10 cellular contexts compared by ENCODE assay signal in genomic region chr22:19962909-19963806, GRCh38. TPM values are rescaled to one million over a fixed set of nuclear protein-coding genes. Genes with fewer than 3 reads are reported as not detected.
DNase-seq lines count a peak whose midpoint lies in the region; ATAC-seq, FAIRE-seq and TF ChIP-seq lines count a peak whose summit lies in the region.
"Had no signal": no experiment of that assay in that cellular context is flagged by ENCODE, and none has a peak within 500 bp of the region (broad histone marks: within the 10 kb centered on the region; RNA-seq: fewer than 3 reads in every experiment).

No MANE protein-coding gene starts in this region.

- peak overlapping the region in 1 of 2 donors; percentile 55 for H3K9ac ChIP-seq in kidney (ENCODE audit: low read length in 2 of 2)

- H3K9me3 ChIP-seq in kidney (ENCODE audit: control insufficient read depth in 1 of 2, low read length in 2 of 2): no peaks in the 10 kb centered on the region
- no peaks in the 10 kb centered on the region for H3K9me3 ChIP-seq in tibial nerve

- peaks cover 0 to 4% of the 10 kb centered on the region in 2 donors for H3K36me3 ChIP-seq in kidney (ENCODE audit: control insufficient read depth in 1 of 2, insufficient read depth in 2 of 2, low read length in 2 of 2)
- peaks cover 0 to 60% (median 0%) of the 10 kb centered on the region in 3 donors for H3K36me3 ChIP-seq in tibial nerve

- H3K4me1 ChIP-seq in kidney (ENCODE audit: control insufficient read depth in 1 of 2, insufficient read depth in 1 of 2, low read depth in 1 of 2, low read length in 2 of 2) (peaks cover 10 to 35% of the 10 kb centered on the region in 2 donors), tibial nerve (peaks cover 0 to 55% (median 28%) of the 10 kb centered on the region in 4 donors)

- no peak for TF ChIP-seq EP300 in tibial nerve (IDR thresholded peaks at IDR 0.05)

- H3K27me3 ChIP-seq in tibial nerve: no peaks in the 10 kb centered on the region

- intact Hi-C loops in kidney (cut with DNase I): no loop called here

- ATAC-seq in HG02885 (IDR thresholded peaks at IDR 0.05; ENCODE audit: poor library complexity, unreplicated experiment): no peak

- H3K4me3 ChIP-seq in kidney (ENCODE audit: low read length in 2 of 2): peak overlapping the region in 1 of 2 donors; percentile 25
- H3K4me3 ChIP-seq in tibial nerve: no peak overlapping the region

- H3K27ac ChIP-seq in kidney (ENCODE audit: low read depth in 2 of 2, low read length in 2 of 2) (peak overlapping the region; percentile 90 to 92), tibial nerve (peak overlapping the region in 3 of 4 donors; percentile 34 to 74 (median 67))

- no peak for FAIRE-seq in kidney (lab: Jason Lieb, UNC)

- TF ChIP-seq POLR2A in tibial nerve (IDR thresholded peaks at IDR 0.05): no peak

- no peak for TF ChIP-seq CTCF in kidney (IDR thresholded peaks at IDR 0.05; ENCODE audit: borderline replicate concordance, extremely low read depth, insufficient read depth)
- no peak for TF ChIP-seq CTCF in tibial nerve (IDR thresholded peaks at IDR 0.05)

- 72 to 74% methylated on average over 29 to 30 of the region's 30 CpGs for WGBS in tibial nerve, 2 donors

- DNase-seq in activated naive CD4-positive, alpha-beta T cell treated with Interleukin-2 at 50 U/mL for 16 hours: peak; percentile 22
- no peak for DNase-seq in activated naive CD4-positive, alpha-beta T cell treated with anti-CD3 and anti-CD28 coated beads, Interleukin-2, amount 50 U/mL, for 16 hours
- DNase-seq in T1000 (lab: John Stamatoyannopoulos, UW) (peak; percentile 61), kidney (peak; percentile 94), tibial nerve (ENCODE audit: low spot score in 2 of 2) (no peak), SK-N-DZ (ENCODE audit: low spot score) (no peak), COR-L47 (lab: John Stamatoyannopoulos, UW) (no peak)
- DNase-seq: activated B cell treated with CpG ODN at 0.5 μM for 24 hours, GF-D8 had no signal

RNA-seq across cellular contexts. Expression of gene TXNRD2, which starts 21.5 kb away (rescaled TPM):
- total RNA-seq in kidney: 28.6 TPM
- 50.6 TPM for polyA plus RNA-seq in kidney (ENCODE audit: insufficient read depth, low read depth, low replicate concordance)
- total RNA-seq in tibial nerve: 10 to 100 TPM; 34.8 to 40.6 (median 37.8) TPM
- polyA plus RNA-seq in SK-N-DZ (2014; cell fraction: cytosol; rRNA removed): 25.9 and 26.6 TPM in 2 replicates
- 58.9 and 60.3 TPM in 2 replicates for polyA plus RNA-seq in SK-N-DZ (2014; cell fraction: nucleus; rRNA removed)

RNA-seq across cellular contexts. Expression of gene COMT, which starts 21.6 kb away (rescaled TPM):
- total RNA-seq in kidney (118 TPM), tibial nerve (100 to 1,000 TPM; 212 to 306 (median 240) TPM)
- polyA plus RNA-seq in kidney (ENCODE audit: insufficient read depth, low read depth, low replicate concordance): 244 TPM
- 130 TPM in 2 replicates for polyA plus RNA-seq in SK-N-DZ (2014; cell fraction: cytosol; rRNA removed)
- 79.0 and 109 TPM in 2 replicates for polyA plus RNA-seq in SK-N-DZ (2014; cell fraction: nucleus; rRNA removed)

RNA-seq across cellular contexts. Expression of gene ARVCF, which starts 53.5 kb away (rescaled TPM):
- 21.9 TPM for total RNA-seq in kidney
- 16.0 TPM for polyA plus RNA-seq in kidney (ENCODE audit: insufficient read depth, low read depth, low replicate concordance)
- total RNA-seq in tibial nerve: 10 to 100 TPM; 47.5 to 98.3 (median 80.6) TPM
- polyA plus RNA-seq in SK-N-DZ (2014; cell fraction: cytosol; rRNA removed): 77.9 and 81.0 TPM in 2 replicates
- polyA plus RNA-seq in SK-N-DZ (2014; cell fraction: nucleus; rRNA removed): 488 and 524 TPM in 2 replicates

RNA-seq across cellular contexts. Expression of gene TANGO2, which starts 57.8 kb away (rescaled TPM):
- total RNA-seq in kidney: 27.7 TPM
- 37.3 TPM for polyA plus RNA-seq in kidney (ENCODE audit: insufficient read depth, low read depth, low replicate concordance)
- total RNA-seq in tibial nerve: 10 to 100 TPM; 31.7 to 56.7 (median 39.0) TPM
- polyA plus RNA-seq in SK-N-DZ (2014; cell fraction: cytosol; rRNA removed): 18.5 and 19.8 TPM in 2 replicates
- 14.9 and 19.5 TPM in 2 replicates for polyA plus RNA-seq in SK-N-DZ (2014; cell fraction: nucleus; rRNA removed)

Comparison
In these comparisons a context has a peak if more than half of its experiments do, and no peak if none do; other contexts are left out.
1. DNase-seq: peak in activated naive CD4-positive, alpha-beta T cell treated with Interleukin-2 at 50 U/mL for 16 hours (single experiment), T1000 (single experiment) and kidney (single experiment); none in activated naive CD4-positive, alpha-beta T cell treated with anti-CD3 and anti-CD28 coated beads, Interleukin-2, amount 50 U/mL, for 16 hours (single experiment), tibial nerve (0 of 2), SK-N-DZ (single experiment) and COR-L47 (single experiment).